ENCODE assay signal across 20 cellular contexts in genomic region chr14:65867333-65867732, GRCh38.
"Had no signal": no experiment of that assay in that cellular context is flagged by ENCODE, and none has a peak within 500 bp of the region (broad histone marks: within the 10 kb centered on the region; RNA-seq: fewer than 3 reads in every experiment).

No MANE protein-coding gene starts in this region.

- DNase-seq: activated B cell treated with CpG ODN at 0.5 μM for 24 hours; activated CD4-positive, alpha-beta T cell treated with anti-CD3 and anti-CD28 coated beads for 1 hour; activated CD4-positive, alpha-beta T cell treated with anti-CD3 and anti-CD28 coated beads, Interleukin-2, amount 10 ng/mL, durations not matched to agents 24 days and 14 days; activated CD4-positive, alpha-beta T cell treated with anti-CD3 and anti-CD28 coated beads, Interleukin-2, amount 50 U/mL, for 48 hours; activated CD8-positive, alpha-beta memory T cell treated with anti-CD3 and anti-CD28 coated beads, Interleukin-2, amount 10 ng/mL, durations not matched to agents 7 days and 5 days; activated effector memory CD4-positive, alpha-beta T cell treated with Interleukin-2 at 50 U/mL for 16 hours; activated naive CD4-positive, alpha-beta T cell; activated T-cell treated with anti-CD3 and anti-CD28 coated beads, Interleukin-2, amount 50 U/mL, for 24 hours; Kasumi-1; NCI-H1048; NCI-H2107; PC-9; SIG-M5; T-helper 17 cell; T-helper 9 cell had no signal

- H3K27me3 ChIP-seq: ascending aorta, body of pancreas had no signal

- H3K27ac ChIP-seq: ascending aorta, body of pancreas, PC-9 had no signal

- ATAC-seq: activated CD8-positive, alpha-beta memory T cell treated with anti-CD3 and anti-CD28 coated beads, Interleukin-2, amount 10 ng/mL, durations not matched to agents 7 days and 5 days; body of pancreas; K562; T-helper 17 cell had no signal

- H3K36me3 ChIP-seq: ascending aorta had no signal

- H3K9me3 ChIP-seq: ascending aorta, body of pancreas had no signal

- H3K4me1 ChIP-seq: ascending aorta had no signal

- FAIRE-seq: bronchial epithelial cell, K562, TTC549 had no signal

- H3K4me3 ChIP-seq: ascending aorta, body of pancreas, K562, PC-9 had no signal
